ENCODE assay signal across 16 cellular contexts in genomic region chr14:96459851-96460250, GRCh38. TPM values are rescaled to one million over a fixed set of nuclear protein-coding genes. Genes with fewer than 3 reads are reported as not detected.
DNase-seq lines count a peak whose midpoint lies in the region; ATAC-seq and TF ChIP-seq lines count a peak whose summit lies in the region.
"Had no signal": no experiment of that assay in that cellular context is flagged by ENCODE, and none has a peak within 500 bp of the region (broad histone marks: within the 10 kb centered on the region; RNA-seq: fewer than 3 reads in every experiment).

No MANE protein-coding gene starts in this region.

- H3K27me3 Mint-ChIP-seq in Caco-2 (ENCODE audit: insufficient read depth, unreplicated experiment) = no peaks in the 10 kb centered on the region
- no peaks in the 10 kb centered on the region for H3K27me3 Mint-ChIP-seq in progenitor cell of endocrine pancreas

- H3K9me3 Mint-ChIP-seq in Caco-2 (ENCODE audit: unreplicated experiment) (no peaks in the 10 kb centered on the region), progenitor cell of endocrine pancreas (ENCODE audit: low read depth) (peaks cover 2% of the 10 kb centered on the region)
- H3K9me3 Mint-ChIP-seq: CD4-positive, alpha-beta memory T cell; CD4-positive, CD25-positive, alpha-beta regulatory T cell; CD8-positive, alpha-beta memory T cell had no signal

- BruUV-seq in Caco-2 (replicated peaks; lab: Mats Ljungman, UMichigan) = no TSS peak

- no peaks in the 10 kb centered on the region for H3K36me3 ChIP-seq in Caco-2 (ENCODE audit: control insufficient read depth, insufficient read depth, low read length)
- H3K36me3 ChIP-seq in osteoblast (ENCODE audit: insufficient read depth, low read length) = no peaks in the 10 kb centered on the region
- H3K36me3 ChIP-seq: BE2C, BLaER1 had no signal

- peak overlapping the region; percentile 94 for H3K27ac Mint-ChIP-seq in Caco-2 (ENCODE audit: unreplicated experiment)
- H3K27ac Mint-ChIP-seq in progenitor cell of endocrine pancreas = peak overlapping the region; percentile 49
- H3K27ac Mint-ChIP-seq: CD14-positive monocyte; CD4-positive, alpha-beta memory T cell; CD4-positive, CD25-positive, alpha-beta regulatory T cell; CD8-positive, alpha-beta memory T cell had no signal

- POLR2A ChIA-PET in Caco-2 (lab: Charles Lee) = no interaction called here

- ATAC-seq in GM18867 (IDR thresholded peaks at IDR 0.05; ENCODE audit: unreplicated experiment) = no peak

- no peak overlapping the region for H3K4me2 ChIP-seq in osteoblast (ENCODE audit: insufficient read depth, low read length)
- H3K4me2 ChIP-seq: BLaER1 had no signal

- intact Hi-C loops in Caco-2 (cut with micrococcal nuclease; ENCODE audit: unreplicated experiment) = no loop called here

- H3K27ac ChIP-seq in osteoblast (ENCODE audit: low read depth, low read length) = no peak overlapping the region
- H3K27ac ChIP-seq: BLaER1 had no signal

- H3K4me1 Mint-ChIP-seq in Caco-2 (ENCODE audit: low read depth, unreplicated experiment) (peaks cover 23% of the 10 kb centered on the region), progenitor cell of endocrine pancreas (ENCODE audit: low read depth) (peaks cover 29% of the 10 kb centered on the region)

- no peaks in the 10 kb centered on the region for H4K20me1 ChIP-seq in osteoblast (ENCODE audit: insufficient read depth, low read length)
- H4K20me1 ChIP-seq: BLaER1 had no signal

- no peak for TF ChIP-seq CTCF in Caco-2 (IDR thresholded peaks at IDR 0.05; ENCODE audit: insufficient read depth in 1 of 2, low read depth in 1 of 2, low read length in 1 of 2, severe bottlenecking in 1 of 2, unreplicated experiment in 1 of 2)
- no peak for TF ChIP-seq CTCF in progenitor cell of endocrine pancreas (IDR thresholded peaks at IDR 0.05; ENCODE audit: unreplicated experiment)
- TF ChIP-seq CTCF in osteoblast (IDR thresholded peaks at IDR 0.05; ENCODE audit: extremely low read depth, low read depth, low read length) = no peak

- H3K4me1 ChIP-seq in Caco-2 (peaks cover 37% of the 10 kb centered on the region), osteoblast (ENCODE audit: insufficient read depth, low read length) (no peaks in the 10 kb centered on the region)
- H3K4me1 ChIP-seq: BE2C had no signal

- no peaks in the 10 kb centered on the region for H3K27me3 ChIP-seq in Caco-2 (replicated peaks; ENCODE audit: control insufficient read depth, insufficient read depth, low read length)
- H3K27me3 ChIP-seq in osteoblast (ENCODE audit: insufficient read depth, low read length) = peaks cover 18% of the 10 kb centered on the region
- H3K27me3 ChIP-seq: BE2C, BLaER1 had no signal

- H2AFZ ChIP-seq in osteoblast (ENCODE audit: low read length) = no peak overlapping the region

- H3K4me3 ChIP-seq in Caco-2 (ENCODE audit: low read depth, low read length) (no peak overlapping the region), osteoblast (ENCODE audit: insufficient read depth, low read length) (no peak overlapping the region)
- H3K4me3 ChIP-seq: BLaER1 had no signal

- no peak overlapping the region for H3K4me3 Mint-ChIP-seq in Caco-2 (ENCODE audit: unreplicated experiment)
- H3K4me3 Mint-ChIP-seq in progenitor cell of endocrine pancreas (ENCODE audit: low read depth) = no peak overlapping the region
- H3K4me3 Mint-ChIP-seq: CD14-positive monocyte; CD4-positive, alpha-beta memory T cell; CD4-positive, CD25-positive, alpha-beta regulatory T cell had no signal

- H3K79me2 ChIP-seq in osteoblast (ENCODE audit: insufficient read depth, low read length) = no peaks in the 10 kb centered on the region

- DNase-seq in Caco-2 = no peak
- no peak for DNase-seq in progenitor cell of endocrine pancreas (ENCODE audit: low spot score, unreplicated experiment)
- no peak for DNase-seq in NCI-H82 (lab: John Stamatoyannopoulos, UW)
- no peak for DNase-seq in osteoblast (ENCODE audit: insufficient read length, low spot score, missing footprints)
- DNase-seq: 8988T; ACHN; BE2C; C1 segment of cervical spinal cord; CD4-positive, alpha-beta memory T cell; CD4-positive, CD25-positive, alpha-beta regulatory T cell; CD8-positive, alpha-beta memory T cell; DMS79 treated with DMSO at 0.1 percent for 48 hours; GF-D8 had no signal

- peaks cover 16% of the 10 kb centered on the region for H3K36me3 Mint-ChIP-seq in Caco-2 (ENCODE audit: insufficient read depth, unreplicated experiment)
- H3K36me3 Mint-ChIP-seq in progenitor cell of endocrine pancreas (ENCODE audit: insufficient read depth) = peaks cover 3% of the 10 kb centered on the region
- H3K36me3 Mint-ChIP-seq: CD14-positive monocyte; CD4-positive, alpha-beta memory T cell; CD4-positive, CD25-positive, alpha-beta regulatory T cell; CD8-positive, alpha-beta memory T cell had no signal

- no peaks in the 10 kb centered on the region for H3K9me3 ChIP-seq in Caco-2
- no peaks in the 10 kb centered on the region for H3K9me3 ChIP-seq in osteoblast (ENCODE audit: low read depth, low read length)
- H3K9me3 ChIP-seq: BE2C, BLaER1 had no signal

- CTCF ChIA-PET in Caco-2 (lab: Charles Lee) = no interaction called here

RNA-seq across cellular contexts. Expression of gene PAPOLA, which starts 42.3 kb away (rescaled TPM):
- total RNA-seq in Caco-2 (2022) (204 and 207 TPM in 2 replicates), progenitor cell of endocrine pancreas (279 and 297 TPM in 2 replicates), osteoblast (106 TPM in 2 replicates)
